In genomic region chr7:155631155-155631554, GRCh38 we compare ENCODE assay signal across 23 cellular contexts.
"Had no signal": no experiment of that assay in that cellular context is flagged by ENCODE, and none has a peak within 500 bp of the region (broad histone marks: within the 10 kb centered on the region; RNA-seq: fewer than 3 reads in every experiment).

No MANE protein-coding gene starts in this region.

- DNase-seq: activated CD4-positive, alpha-beta T cell treated with anti-CD3 and anti-CD28 coated beads for 4 hours; activated CD4-positive, alpha-beta T cell treated with anti-CD3 and anti-CD28 coated beads, Interleukin-2, amount 50 U/mL, for 48 hours; activated CD4-positive, CD25-positive, alpha-beta regulatory T cell; activated CD8-positive, alpha-beta memory T cell treated with anti-CD3 and anti-CD28 coated beads, Interleukin-2, amount 50 U/mL, for 48 hours; activated naive CD4-positive, alpha-beta T cell treated with Interleukin-2 at 50 U/mL for 16 hours; activated naive CD8-positive, alpha-beta T cell treated with anti-CD3 and anti-CD28 coated beads for 36 hours; activated T-cell treated with anti-CD3 and anti-CD28 coated beads, Interleukin-2, amount 50 U/mL, for 4 hours; central memory CD4-positive, alpha-beta T cell; colonic mucosa; foreskin keratinocyte; immature natural killer cell; left lung; naive thymus-derived CD8-positive, alpha-beta T cell; retina; sigmoid colon; stimulated activated CD4-positive, alpha-beta T cell treated with anti-CD3 and anti-CD28 coated beads, Interleukin-2, amount 100 ng/mL, for 48 hours; stimulated activated CD8-positive, alpha-beta memory T cell treated with anti-CD3 and anti-CD28 coated beads, Interleukin-4, amount 100 ng/mL, for 48 hours; stimulated activated naive B cell treated with anti-CD40 and anti-IgM and Interleukin-4, amounts not matched to agents 10 μg/mL and 1 μg/mL and 100 μg/mL, for 72 hours; upper lobe of left lung had no signal

- H3K27ac ChIP-seq: colonic mucosa, foreskin keratinocyte, left lung, sigmoid colon, thoracic aorta, upper lobe of left lung had no signal

- H3K27me3 Mint-ChIP-seq: progenitor cell of endocrine pancreas; stimulated activated naive B cell treated with anti-CD40 and anti-IgM and Interleukin-4, amounts not matched to agents 10 μg/mL and 1 μg/mL and 100 μg/mL, for 72 hours had no signal

- H3K4me3 Mint-ChIP-seq: activated naive CD8-positive, alpha-beta T cell treated with anti-CD3 and anti-CD28 coated beads for 36 hours; activated T-cell treated with anti-CD3 and anti-CD28 coated beads, Interleukin-2, amount 50 U/mL, for 4 hours; immature natural killer cell; naive thymus-derived CD8-positive, alpha-beta T cell; stimulated activated naive B cell treated with anti-CD40 and anti-IgM and Interleukin-4, amounts not matched to agents 10 μg/mL and 1 μg/mL and 100 μg/mL, for 72 hours; T-helper 1 cell treated with Interleukin-12 subunit alpha and Interleukin-12 subunit beta and Interleukin-4 antibody, amounts not matched to agents 30 μg/mL and 1 μg/mL, for 36 hours had no signal

- H3K4me3 ChIP-seq: colonic mucosa, left lung, lung, sigmoid colon, thoracic aorta, upper lobe of left lung had no signal

- H3K9me3 ChIP-seq: colonic mucosa had no signal

- ATAC-seq: activated T-cell treated with anti-CD3 and anti-CD28 coated beads, Interleukin-2, amount 50 U/mL, for 4 hours; foreskin keratinocyte; left lung; naive thymus-derived CD8-positive, alpha-beta T cell; stimulated activated naive B cell treated with anti-CD40 and anti-IgM and Interleukin-4, amounts not matched to agents 10 μg/mL and 1 μg/mL and 100 μg/mL, for 72 hours had no signal

- H3K36me3 ChIP-seq: colonic mucosa, left lung, sigmoid colon, thoracic aorta, upper lobe of left lung had no signal

- H3K27ac Mint-ChIP-seq: activated naive CD8-positive, alpha-beta T cell treated with anti-CD3 and anti-CD28 coated beads for 36 hours; immature natural killer cell; naive thymus-derived CD8-positive, alpha-beta T cell; progenitor cell of endocrine pancreas; stimulated activated naive B cell treated with anti-CD40 and anti-IgM and Interleukin-4, amounts not matched to agents 10 μg/mL and 1 μg/mL and 100 μg/mL, for 72 hours; T-helper 1 cell treated with Interleukin-12 subunit alpha and Interleukin-12 subunit beta and Interleukin-4 antibody, amounts not matched to agents 30 μg/mL and 1 μg/mL, for 36 hours had no signal

- H3K27me3 ChIP-seq: colonic mucosa, left lung, sigmoid colon, upper lobe of left lung had no signal

- H3K4me1 ChIP-seq: colonic mucosa, foreskin keratinocyte, left lung, sigmoid colon, upper lobe of left lung had no signal
